ENCODE assay signal across 8 cellular contexts in genomic region chr19:8005534-8006256, GRCh38. TPM values are rescaled to one million over a fixed set of nuclear protein-coding genes. Genes with fewer than 3 reads are reported as not detected.
DNase-seq lines count a peak whose midpoint lies in the region; ATAC-seq and TF ChIP-seq lines count a peak whose summit lies in the region.

ELAVL1 (minus strand) TSS chr19:8005641; CDS start chr19:7991815, 13,826 bp downstream.

- H3K4me1 Mint-ChIP-seq in activated T-helper 2 cell treated with anti-CD3 and anti-CD28 coated beads, Interferon-gamma antibody, Interleukin-2, Interleukin-4, amounts not matched to agents 10 μg/mL and 5 μg/mL and 100 μg/mL, durations not matched to agents 14 hours and 24 hours and 36 hours (ENCODE audit: low read depth): peaks cover 30% of the 10 kb centered on the region
- H3K4me1 Mint-ChIP-seq in nephron: peaks cover 34% of the 10 kb centered on the region

- peak; percentile 59 for ATAC-seq in GM21717 (IDR thresholded peaks at IDR 0.05; ENCODE audit: unreplicated experiment)
- peak; percentile 94 for ATAC-seq in stimulated activated naive CD8-positive, alpha-beta T cell treated with anti-CD3 and anti-CD28 coated beads, Interleukin-15, Interleukin-2, amounts not matched to agents 100 U/mL and 50 U/mL, for 24 hours

- peaks cover 26% of the 10 kb centered on the region for H3K36me3 Mint-ChIP-seq in activated T-helper 2 cell treated with anti-CD3 and anti-CD28 coated beads, Interferon-gamma antibody, Interleukin-2, Interleukin-4, amounts not matched to agents 10 μg/mL and 5 μg/mL and 100 μg/mL, durations not matched to agents 14 hours and 24 hours and 36 hours (ENCODE audit: low read depth)
- peaks cover 16% of the 10 kb centered on the region for H3K36me3 Mint-ChIP-seq in nephron (ENCODE audit: low read depth)

- intact Hi-C loops in activated T-helper 2 cell treated with anti-CD3 and anti-CD28 coated beads, Interferon-gamma antibody, Interleukin-2, Interleukin-4, amounts not matched to agents 10 μg/mL and 5 μg/mL and 100 μg/mL, durations not matched to agents 14 hours and 24 hours and 36 hours (cut with micrococcal nuclease): loop anchor here (5.0 kb wide), 1 partner anchor 317 kb away; the partner anchor contains the start of genes NDUFA7 and RPS28

- H3K36me3 ChIP-seq in KOPT-K1 (ENCODE audit: insufficient read depth, low read length): peaks cover 25% of the 10 kb centered on the region; the same call in 1 of the 2 replicates

- CTCF ChIA-PET in RWPE1 (lab: Yijun Ruan, JAX): interaction anchor here (1.2 kb wide), 1 partner anchor 61 kb away, joined by 5 read pairs; no protein-coding TSS in a partner anchor

- no peaks in the 10 kb centered on the region for H3K9me3 Mint-ChIP-seq in activated T-helper 2 cell treated with anti-CD3 and anti-CD28 coated beads, Interferon-gamma antibody, Interleukin-2, Interleukin-4, amounts not matched to agents 10 μg/mL and 5 μg/mL and 100 μg/mL, durations not matched to agents 14 hours and 24 hours and 36 hours
- H3K9me3 Mint-ChIP-seq in nephron: no peaks in the 10 kb centered on the region

- no peaks in the 10 kb centered on the region for H3K27me3 Mint-ChIP-seq in activated T-helper 2 cell treated with anti-CD3 and anti-CD28 coated beads, Interferon-gamma antibody, Interleukin-2, Interleukin-4, amounts not matched to agents 10 μg/mL and 5 μg/mL and 100 μg/mL, durations not matched to agents 14 hours and 24 hours and 36 hours (ENCODE audit: low read depth)
- no peaks in the 10 kb centered on the region for H3K27me3 Mint-ChIP-seq in nephron (ENCODE audit: low read depth)

- H3K27ac Mint-ChIP-seq in activated T-helper 2 cell treated with anti-CD3 and anti-CD28 coated beads, Interferon-gamma antibody, Interleukin-2, Interleukin-4, amounts not matched to agents 10 μg/mL and 5 μg/mL and 100 μg/mL, durations not matched to agents 14 hours and 24 hours and 36 hours: peak within 1 kb of the TSS; percentile 88
- peak within 1 kb of the TSS; percentile 93 to 99 (median 98) for H3K27ac Mint-ChIP-seq in nephron

- peak; percentile 78 for DNase-seq in DMS153 (lab: John Stamatoyannopoulos, UW)
- DNase-seq in RWPE1 (ENCODE audit: low spot score): peak; percentile 91
- DNase-seq in activated T-helper 2 cell treated with anti-CD3 and anti-CD28 coated beads, Interferon-gamma antibody, Interleukin-2, Interleukin-4, amounts not matched to agents 10 μg/mL and 5 μg/mL and 100 μg/mL, durations not matched to agents 14 hours and 24 hours and 36 hours (ENCODE audit: low spot score): peak; percentile 88
- peak; percentile 91 for DNase-seq in fibroblast of pulmonary artery (ENCODE audit: low read depth)
- peak; percentile 95 for DNase-seq in stimulated activated naive CD8-positive, alpha-beta T cell treated with anti-CD3 and anti-CD28 coated beads, Interleukin-15, Interleukin-2, amounts not matched to agents 100 U/mL and 50 U/mL, for 24 hours

- H3K4me3 Mint-ChIP-seq in activated T-helper 2 cell treated with anti-CD3 and anti-CD28 coated beads, Interferon-gamma antibody, Interleukin-2, Interleukin-4, amounts not matched to agents 10 μg/mL and 5 μg/mL and 100 μg/mL, durations not matched to agents 14 hours and 24 hours and 36 hours (ENCODE audit: low read depth): peak within 1 kb of the TSS; percentile 98
- H3K4me3 Mint-ChIP-seq in nephron: peak within 1 kb of the TSS; percentile 96 to 100 (median 97)

- H3K9me3 ChIP-seq in KOPT-K1 (ENCODE audit: insufficient read depth, low read length, poor library complexity, severe bottlenecking): no peaks in the 10 kb centered on the region

- H3K4me3 ChIP-seq in fibroblast of pulmonary artery (replicated peaks; ENCODE audit: low read depth, low read length): peak within 1 kb of the TSS; percentile 89

- H3K27ac ChIP-seq in KOPT-K1 (ENCODE audit: low read depth, low read length, poor library complexity, severe bottlenecking) (peak within 1 kb of the TSS; percentile 70), RWPE1 (peak within 1 kb of the TSS; percentile 81)

- POLR2A ChIA-PET in RWPE1 (lab: Yijun Ruan, JAX; ENCODE audit: low non-redundant PET): interaction anchor here (1.1 to 2.4 kb wide), 2 partner anchors 16 to 62 kb away, joined by 3 to 6 read pairs; partner anchors contain the start of gene TIMM44

- TF ChIP-seq CTCF in RWPE1 (conservative IDR thresholded peaks at IDR 0.05; ENCODE audit: low read depth) (no peak), fibroblast of pulmonary artery (IDR thresholded peaks at IDR 0.05; ENCODE audit: low read length, missing control alignments) (no peak), nephron (IDR thresholded peaks at IDR 0.05; ENCODE audit: unreplicated experiment in 3 of 3) (no peak)

RNA-seq across cellular contexts. Expression of gene ELAVL1, which starts in this region (rescaled TPM):
- total RNA-seq in activated T-helper 2 cell treated with anti-CD3 and anti-CD28 coated beads, Interferon-gamma antibody, Interleukin-2, Interleukin-4, amounts not matched to agents 10 μg/mL and 5 μg/mL and 100 μg/mL, durations not matched to agents 14 hours and 24 hours and 36 hours: 184 TPM in 2 replicates

Comparison
In these comparisons a context has a peak if more than half of its experiments do, and no peak if none do; other contexts are left out.
1. Peak in every context shown above with its lines: DNase-seq, ATAC-seq, H3K4me3 ChIP-seq and H3K27ac ChIP-seq.